8 cellular contexts compared by ENCODE assay signal in the genomic region with DNA sequence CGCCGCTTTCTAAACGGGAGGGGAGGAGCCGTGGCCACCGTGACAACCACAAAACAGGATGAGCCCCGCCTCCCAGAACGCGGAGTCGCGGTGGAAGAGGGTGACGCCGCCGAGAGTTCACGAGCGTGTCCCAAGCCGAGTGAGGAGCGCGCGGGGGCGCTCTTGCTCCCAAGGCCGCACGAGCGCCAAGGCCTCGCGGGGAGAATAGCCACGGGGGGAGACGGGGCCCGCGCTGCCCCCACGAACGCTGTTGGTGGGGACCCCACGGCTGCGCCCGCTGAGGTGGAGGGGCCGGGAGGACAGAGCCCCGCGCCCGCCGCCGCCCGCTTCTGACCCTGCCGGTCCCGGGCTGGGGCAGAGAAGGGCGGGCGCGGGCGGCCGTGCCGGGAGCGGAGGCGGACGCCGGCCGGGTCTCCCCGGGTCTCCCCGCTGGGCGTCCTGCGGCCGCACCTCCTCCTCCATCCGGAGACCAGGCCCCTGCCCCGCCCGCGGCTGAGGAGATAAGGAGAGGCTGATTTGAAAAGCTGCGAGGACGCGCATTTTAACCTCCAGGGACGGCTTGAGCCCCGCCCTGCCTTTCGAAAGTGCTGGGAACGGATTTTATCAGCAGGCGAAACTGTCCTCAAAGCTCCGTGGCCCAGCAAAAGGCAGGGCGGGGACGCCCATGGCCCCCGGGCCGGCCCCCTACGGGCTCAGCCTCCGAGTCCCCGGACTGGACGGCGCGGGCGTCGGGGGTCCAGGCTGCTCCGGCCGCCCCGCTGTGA. TPM values are rescaled to one million over a fixed set of nuclear protein-coding genes. Genes with fewer than 3 reads are reported as not detected.
A peak's percentile ranks its signal among the peaks of the same experiment; 100 is the strongest.
DNase-seq lines count a peak whose midpoint lies in the region; ATAC-seq and TF ChIP-seq lines count a peak whose summit lies in the region.

No MANE protein-coding gene starts in this region.

- H3K4ac ChIP-seq in mesendoderm (ENCODE audit: low read depth, low read length) = no peak overlapping the region

- H3K36me3 ChIP-seq in endocrine pancreas (ENCODE audit: control insufficient read depth, insufficient read depth, low read length) (no peaks in the 10 kb centered on the region), mesendoderm (ENCODE audit: control insufficient read depth, insufficient read depth, low read length) (no peaks in the 10 kb centered on the region), subcutaneous abdominal adipose tissue (ENCODE audit: control insufficient read depth in 5 of 5, insufficient read depth in 5 of 5, low read length in 5 of 5) (no peaks in the 10 kb centered on the region)

- peaks cover 20% of the 10 kb centered on the region for H3K4me1 Mint-ChIP-seq in Calu3 (ENCODE audit: low read depth, unreplicated experiment)

- H2BK120ac ChIP-seq in mesendoderm (ENCODE audit: low read depth, low read length) = no peak overlapping the region

- no peak overlapping the region for H4K8ac ChIP-seq in mesendoderm (ENCODE audit: low read depth, low read length)

- no TSS peak for BruUV-seq in Calu3 (replicated peaks; lab: Mats Ljungman, UMichigan)

- peak overlapping the region; percentile 15 for H3K18ac ChIP-seq in mesendoderm (ENCODE audit: low read length)

- H3K9me3 Mint-ChIP-seq in Calu3 (ENCODE audit: low read depth, unreplicated experiment) = no peaks in the 10 kb centered on the region

- CTCF ChIA-PET in Calu3 (lab: Charles Lee) = no interaction called here

- intact Hi-C loops in Calu3 (cut with micrococcal nuclease; ENCODE audit: unreplicated experiment) = loop anchor here (10.0 kb wide), 1 partner anchor 60 kb away; no protein-coding TSS in a partner anchor

- DNase-seq in Calu3 (no peak), LNCaP clone FGC (ENCODE audit: low read depth) (no peak), mesendoderm (peak; percentile 84)
- peak; percentile 43 to 58 for DNase-seq in activated CD4-positive, alpha-beta T cell treated with anti-CD3 and anti-CD28 coated beads, Interleukin-2, amount 50 U/mL, for 48 hours

- H2BK15ac ChIP-seq in mesendoderm (replicated peaks; ENCODE audit: low read depth) = no peak overlapping the region

- TF ChIP-seq CTCF in Calu3 (IDR thresholded peaks at IDR 0.05; ENCODE audit: unreplicated experiment) (no peak), LNCaP clone FGC (IDR thresholded peaks at IDR 0.05; ENCODE audit: control insufficient read depth, extremely low read depth, insufficient read depth) (peak; percentile 75)

- peaks cover 87% of the 10 kb centered on the region for H3K27me3 Mint-ChIP-seq in Calu3 (ENCODE audit: unreplicated experiment)

- peak overlapping the region; percentile 64 for H3K4me2 ChIP-seq in mesendoderm (ENCODE audit: low read length)

- peaks cover 20% of the 10 kb centered on the region for H3K36me3 Mint-ChIP-seq in Calu3 (ENCODE audit: insufficient read depth, unreplicated experiment)

- H3K27ac Mint-ChIP-seq in Calu3 (ENCODE audit: unreplicated experiment) = no peak overlapping the region

- H3K27me3 ChIP-seq in endocrine pancreas (ENCODE audit: control insufficient read depth, insufficient read depth, low read length) = no peaks in the 10 kb centered on the region
- H3K27me3 ChIP-seq in mesendoderm (ENCODE audit: insufficient read depth, low read length, poor library complexity) = peaks cover 13% of the 10 kb centered on the region
- H3K27me3 ChIP-seq in subcutaneous abdominal adipose tissue (ENCODE audit: control insufficient read depth in 5 of 5, insufficient read depth in 4 of 5, low read length in 5 of 5) = peaks cover 4 to 11% (median 8%) of the 10 kb centered on the region in 5 donors

- H2BK5ac ChIP-seq in mesendoderm (ENCODE audit: low read length) = no peak overlapping the region

- H3K4me3 Mint-ChIP-seq in Calu3 (ENCODE audit: low read depth, unreplicated experiment) = peak overlapping the region; percentile 63

- peak overlapping the region; percentile 85 for H3K56ac ChIP-seq in mesendoderm (ENCODE audit: low read length)

- H3K9me3 ChIP-seq in endocrine pancreas (ENCODE audit: control insufficient read depth, low read length) = no peaks in the 10 kb centered on the region
- H3K9me3 ChIP-seq in subcutaneous abdominal adipose tissue (ENCODE audit: control insufficient read depth in 5 of 5, low read length in 5 of 5) = no peaks in the 10 kb centered on the region

- H3K9ac ChIP-seq in endocrine pancreas (ENCODE audit: control insufficient read depth, insufficient read depth, low read length) (peak overlapping the region; percentile 52), mesendoderm (ENCODE audit: low read length) (peak overlapping the region; percentile 50), subcutaneous abdominal adipose tissue (ENCODE audit: low read length in 5 of 5) (peak overlapping the region in 4 of 5 donors; percentile 61 to 80 (median 65))

- ATAC-seq in HG03442 (IDR thresholded peaks at IDR 0.05; ENCODE audit: unreplicated experiment) = no peak
- ATAC-seq in GM21390 (IDR thresholded peaks at IDR 0.05; ENCODE audit: unreplicated experiment) = no peak

- H3K79me1 ChIP-seq in mesendoderm (ENCODE audit: low read length) = no peaks in the 10 kb centered on the region

- H3K27ac ChIP-seq in mesendoderm (ENCODE audit: low read depth, low read length) (no peak overlapping the region), subcutaneous abdominal adipose tissue (ENCODE audit: low read depth, low read length) (no peak overlapping the region)

- no peak overlapping the region for H4K5ac ChIP-seq in mesendoderm (ENCODE audit: low read length)

- H3K4me3 ChIP-seq in LNCaP clone FGC (ENCODE audit: low read depth, low read length) (peak overlapping the region; percentile 49), endocrine pancreas (ENCODE audit: control insufficient read depth, insufficient read depth, low read length) (no peak overlapping the region), mesendoderm (ENCODE audit: low read length) (no peak overlapping the region), subcutaneous abdominal adipose tissue (ENCODE audit: low read depth in 1 of 5, low read length in 5 of 5) (peak overlapping the region; percentile 35 to 69 (median 59))

- WGBS in mesendoderm (ENCODE audit: extremely low coverage, insufficient coverage, low lambda C conversion rate) = no CpG with 5 or more reads among the region's 87 CpGs

- H3K4me1 ChIP-seq in endocrine pancreas (ENCODE audit: control insufficient read depth, insufficient read depth, low read length) (no peaks in the 10 kb centered on the region), mesendoderm (ENCODE audit: control insufficient read depth, low read depth, low read length) (no peaks in the 10 kb centered on the region), subcutaneous abdominal adipose tissue (ENCODE audit: control insufficient read depth in 5 of 5, insufficient read depth in 5 of 5, low read length in 5 of 5) (peaks cover 2 to 46% (median 36%) of the 10 kb centered on the region in 5 donors)

- no peak overlapping the region for H2AK5ac ChIP-seq in mesendoderm (ENCODE audit: low read length)

- H3K79me2 ChIP-seq in mesendoderm (ENCODE audit: control insufficient read depth, insufficient read depth, low read length) = no peaks in the 10 kb centered on the region

- H3K23ac ChIP-seq in mesendoderm (ENCODE audit: low read length) = peak overlapping the region; percentile 80

RNA-seq across cellular contexts. Expression of gene NKD2, which starts 3.8 kb away (rescaled TPM):
- total RNA-seq in Calu3 (2022) = 0.47 and 0.93 TPM in 2 replicates
- polyA plus RNA-seq in mesendoderm (2013, experiment 1 of 2) = 4.1 TPM
- 3.1 TPM for polyA plus RNA-seq in mesendoderm (2013, experiment 2 of 2)

Comparison
In these comparisons a context has a peak if more than half of its experiments do, and no peak if none do; other contexts are left out.
1. DNase-seq: peak in activated CD4-positive, alpha-beta T cell treated with anti-CD3 and anti-CD28 coated beads, Interleukin-2, amount 50 U/mL, for 48 hours (2 of 2) and mesendoderm (single experiment); none in Calu3 (single experiment) and LNCaP clone FGC (single experiment).
2. H3K4me3 ChIP-seq: peak in LNCaP clone FGC (single experiment) and subcutaneous abdominal adipose tissue (5 of 5); none in endocrine pancreas (single experiment) and mesendoderm (single experiment).
3. Peak in every context shown above with its lines, with median percentiles within 50 percentile points of each other: H3K9ac ChIP-seq.